ENCODE assay signal across 15 cellular contexts in genomic region chr20:47851774-47852173, GRCh38.
A peak's percentile ranks its signal among the peaks of the same experiment; 100 is the strongest.
DNase-seq lines count a peak whose midpoint lies in the region; ATAC-seq and TF ChIP-seq lines count a peak whose summit lies in the region.
"Had no signal": no experiment of that assay in that cellular context is flagged by ENCODE, and none has a peak within 500 bp of the region (broad histone marks: within the 10 kb centered on the region; RNA-seq: fewer than 3 reads in every experiment).

No MANE protein-coding gene starts in this region.

- TF ChIP-seq POLR2A in erythroblast (IDR thresholded peaks at IDR 0.05; ENCODE audit: low read length): no peak

- no peak overlapping the region for H3K4me3 Mint-ChIP-seq in neural crest cell
- H3K4me3 Mint-ChIP-seq: CD4-positive, alpha-beta memory T cell had no signal

- CTCF ChIA-PET in HEK293 (lab: Yijun Ruan, JAX): interaction anchor here (0.7 kb wide), 1 partner anchor 202 kb away, joined by 3 read pairs; no protein-coding TSS in a partner anchor
- CTCF ChIA-PET in RWPE1 (lab: Yijun Ruan, JAX): interaction anchor here (0.6 to 1.1 kb wide), 4 partner anchors 31 to 338 kb away, joined by 3 to 6 read pairs (median 5); no protein-coding TSS in a partner anchor

- no peaks in the 10 kb centered on the region for H3K36me3 ChIP-seq in HEK293 (ENCODE audit: control insufficient read depth in 2 of 2, insufficient read depth in 1 of 2, low read length in 2 of 2)
- H3K36me3 ChIP-seq: HAP-1 had no signal

- peaks cover 3% of the 10 kb centered on the region for H3K36me3 Mint-ChIP-seq in neural crest cell (ENCODE audit: low read depth)
- H3K36me3 Mint-ChIP-seq: CD4-positive, alpha-beta memory T cell had no signal

- TF ChIP-seq CTCF in HEK293 (tag by site-specific recombination; IDR thresholded peaks at IDR 0.05) (no peak), RWPE1 (conservative IDR thresholded peaks at IDR 0.05; ENCODE audit: low read depth) (no peak), neural crest cell (conservative IDR thresholded peaks at IDR 0.05) (no peak)

- H3K4me3 ChIP-seq in HEK293 (ENCODE audit: low read depth, low read length): no peak overlapping the region
- H3K4me3 ChIP-seq: HAP-1 had no signal

- no peaks in the 10 kb centered on the region for H3K9me3 ChIP-seq in HEK293 (ENCODE audit: control insufficient read depth, insufficient read depth, low read depth, low read length)
- H3K9me3 ChIP-seq: HAP-1 had no signal

- no peak for DNase-seq in RWPE1 (ENCODE audit: low spot score)
- no peak for DNase-seq in neural crest cell (ENCODE audit: low read depth, low spot score)
- DNase-seq in erythroblast (lab: John Stamatoyannopoulos, UW): no peak
- no peak for DNase-seq in GM19240 (ENCODE audit: insufficient read length, low spot score)
- DNase-seq: C1 segment of cervical spinal cord; Calu3; CD4-positive, alpha-beta memory T cell; COR-L47; DMS53; DMS79 treated with DMSO at 0.1 percent for 48 hours; GF-D8; GOT3 had no signal

- POLR2A ChIA-PET in HEK293 (lab: Yijun Ruan, JAX): no interaction called here
- POLR2A ChIA-PET in RWPE1 (lab: Yijun Ruan, JAX; ENCODE audit: low non-redundant PET): no interaction called here

- H3K27ac ChIP-seq in HEK293 (ENCODE audit: extremely low read depth, low read depth, low read length): no peak overlapping the region
- peak overlapping the region; percentile 52 for H3K27ac ChIP-seq in RWPE1

- ATAC-seq in GM21717 (IDR thresholded peaks at IDR 0.05; ENCODE audit: unreplicated experiment): no peak

- H3K27me3 Mint-ChIP-seq in neural crest cell (ENCODE audit: low read depth): no peaks in the 10 kb centered on the region

- H3K9me3 Mint-ChIP-seq in neural crest cell: peaks cover 15% of the 10 kb centered on the region
- H3K9me3 Mint-ChIP-seq: CD4-positive, alpha-beta memory T cell had no signal

- peaks cover 16% of the 10 kb centered on the region for H3K4me1 Mint-ChIP-seq in neural crest cell
- H3K4me1 Mint-ChIP-seq: CD4-positive, alpha-beta memory T cell had no signal

- H3K4me1 ChIP-seq in HEK293 (ENCODE audit: control insufficient read depth, insufficient read depth, low read length): no peaks in the 10 kb centered on the region
- H3K4me1 ChIP-seq: HAP-1 had no signal

- H3K27ac Mint-ChIP-seq in neural crest cell (ENCODE audit: unreplicated experiment): peak overlapping the region; percentile 30

TF ChIP-seq in HEK293, 187 proteins besides CTCF, POLR2A, EP300 and RAD21:
- TF ChIP-seq ZNF394 (tag by site-specific recombination; IDR thresholded peaks at IDR 0.05; ENCODE audit: borderline replicate concordance): no peak
- 0 out of 2 replicates have a peak, but pooled peaks have one; percentile 30 for TF ChIP-seq ZFHX2 (tag by site-specific recombination; conservative IDR thresholded peaks at IDR 0.05)
- TF ChIP-seq ZNF645 (tag by site-specific recombination; IDR thresholded peaks at IDR 0.05): no peak
- peak; percentile 66 for TF ChIP-seq EGR2 (tag by site-specific recombination; IDR thresholded peaks at IDR 0.05; ENCODE audit: low read depth)
